In genomic region chr5:79837707-79838620, GRCh38 we compare ENCODE assay signal across 18 cellular contexts.
DNase-seq lines count a peak whose midpoint lies in the region; ATAC-seq and TF ChIP-seq lines count a peak whose summit lies in the region.
"Had no signal": no experiment of that assay in that cellular context is flagged by ENCODE, and none has a peak within 500 bp of the region (broad histone marks: within the 10 kb centered on the region; RNA-seq: fewer than 3 reads in every experiment).

No MANE protein-coding gene starts in this region.

- TF ChIP-seq CTCF in lung (IDR thresholded peaks at IDR 0.05; ENCODE audit: control extremely low read depth, extremely low read depth) (no peak), gastrocnemius medialis (IDR thresholded peaks at IDR 0.05 in 4 of 5, conservative IDR thresholded peaks at IDR 0.05 in 1 of 5) (no peak), colonic mucosa (IDR thresholded peaks at IDR 0.05) (no peak)

- peaks cover 0 to 3% of the 10 kb centered on the region in 2 donors for H3K9me3 ChIP-seq in lung (ENCODE audit: control insufficient read depth in 2 of 2, insufficient read depth in 1 of 2, low read length in 1 of 2)
- no peaks in the 10 kb centered on the region for H3K9me3 ChIP-seq in gastrocnemius medialis
- no peaks in the 10 kb centered on the region for H3K9me3 ChIP-seq in colonic mucosa
- H3K9me3 ChIP-seq: MG63, SJCRH30 had no signal

- no peaks in the 10 kb centered on the region for H3K27me3 ChIP-seq in lung (ENCODE audit: control insufficient read depth, insufficient read depth)
- no peaks in the 10 kb centered on the region for H3K27me3 ChIP-seq in gastrocnemius medialis
- H3K27me3 ChIP-seq in colonic mucosa, result no peaks in the 10 kb centered on the region
- H3K27me3 ChIP-seq: MG63, SJCRH30 had no signal

- H3K27ac ChIP-seq in lung (ENCODE audit: low read depth in 1 of 2, low read length in 1 of 2) (no peak overlapping the region), gastrocnemius medialis (peak overlapping the region; percentile 14 to 62 (median 48)), colonic mucosa (no peak overlapping the region)
- H3K27ac ChIP-seq: SJCRH30 had no signal

- in situ Hi-C loops in gastrocnemius medialis (cut with MboI; ENCODE audit: low sequenced_read_pairs in 4 of 4), result no loop called here

- H3K36me3 ChIP-seq in lung (ENCODE audit: control insufficient read depth in 2 of 2, insufficient read depth in 2 of 2, low read length in 2 of 2) (no peaks in the 10 kb centered on the region), gastrocnemius medialis (no peaks in the 10 kb centered on the region), colonic mucosa (no peaks in the 10 kb centered on the region)
- H3K36me3 ChIP-seq: MG63, SJCRH30 had no signal

- H3K4me1 ChIP-seq in lung (ENCODE audit: control insufficient read depth in 2 of 2, insufficient read depth in 2 of 2, low read length in 2 of 2) (peaks cover 0 to 2% of the 10 kb centered on the region in 2 donors), gastrocnemius medialis (peaks cover 36 to 44% of the 10 kb centered on the region in 2 donors), colonic mucosa (no peaks in the 10 kb centered on the region)
- H3K4me1 ChIP-seq: SJCRH30 had no signal

- TF ChIP-seq POLR2A in gastrocnemius medialis (IDR thresholded peaks at IDR 0.05), result no peak

- DNase-seq in NCI-H446 treated with DMSO at 0.1 percent for 48 hours (lab: John Stamatoyannopoulos, UW) (peak; percentile 34), cerebellar cortex (ENCODE audit: low spot score) (peak; percentile 10), lung (ENCODE audit: low spot score) (peak; percentile 17), gastrocnemius medialis (peak in 1 of 2 donors; percentile 64), NCI-H510A (lab: John Stamatoyannopoulos, UW) (no peak), colonic mucosa (no peak)
- DNase-seq: activated T-cell treated with anti-CD3 and anti-CD28 coated beads, Interleukin-2, amount 50 U/mL, for 4 hours; CD4-positive, CD25-positive, alpha-beta regulatory T cell; mammary epithelial cell; MG63; NCI-H1417; NCI-H2107; NCI-H526 treated with DMSO at 0.1 percent for 48 hours; SJCRH30; stimulated activated CD4-positive, alpha-beta T cell treated with anti-CD3 and anti-CD28 coated beads, Interleukin-15, amount 100 ng/mL, for 24 hours; stimulated activated naive CD8-positive, alpha-beta T cell treated with anti-CD3 and anti-CD28 coated beads, Interleukin-15, Interleukin-2, amounts not matched to agents 100 U/mL and 50 U/mL, for 24 hours; T-cell had no signal

- no peak for ATAC-seq in lung (ENCODE audit: insufficient read depth, low FRiP score)
- ATAC-seq in gastrocnemius medialis, result peak; percentile 29 to 41
- no peak for ATAC-seq in HG03565 (IDR thresholded peaks at IDR 0.05; ENCODE audit: unreplicated experiment)
- ATAC-seq: activated T-cell treated with anti-CD3 and anti-CD28 coated beads, Interleukin-2, amount 50 U/mL, for 4 hours; stimulated activated naive CD8-positive, alpha-beta T cell treated with anti-CD3 and anti-CD28 coated beads, Interleukin-15, Interleukin-2, amounts not matched to agents 100 U/mL and 50 U/mL, for 24 hours; T-cell had no signal

- no peak overlapping the region for H3K4me3 ChIP-seq in lung
- no peak overlapping the region for H3K4me3 ChIP-seq in gastrocnemius medialis
- no peak overlapping the region for H3K4me3 ChIP-seq in colonic mucosa
- H3K4me3 ChIP-seq: MG63, SJCRH30 had no signal

- intact Hi-C loops in gastrocnemius medialis (cut with DNase I; ENCODE audit: low total_unique reads), result loop anchor here (10.0 kb wide), 1 partner anchor 53 kb away; no protein-coding TSS in a partner anchor
- intact Hi-C loops in colonic mucosa (cut with DNase I), result no loop called here

- no peak overlapping the region for H3K9ac ChIP-seq in colonic mucosa (ENCODE audit: low read depth in 2 of 2, low read length in 2 of 2)

- 78 to 85% methylated on average over 6 of the region's 6 CpGs for WGBS in lung, 2 donors

Comparison
In these comparisons a context has a peak if more than half of its experiments do, and no peak if none do; other contexts are left out.
1. DNase-seq: peak in NCI-H446 treated with DMSO at 0.1 percent for 48 hours (single experiment), cerebellar cortex (single experiment) and lung (single experiment); none in NCI-H510A (single experiment) and colonic mucosa (single experiment).
2. ATAC-seq: peak in gastrocnemius medialis (2 of 2); none in lung (single experiment) and HG03565 (single experiment).
3. H3K27ac ChIP-seq: peak in gastrocnemius medialis (4 of 4); none in lung (0 of 2) and colonic mucosa (single experiment).